27 cellular contexts compared by ENCODE assay signal in genomic region chr10:2746638-2747037, GRCh38.
"Had no signal": no experiment of that assay in that cellular context is flagged by ENCODE, and none has a peak within 500 bp of the region (broad histone marks: within the 10 kb centered on the region; RNA-seq: fewer than 3 reads in every experiment).

No MANE protein-coding gene starts in this region.

- H3K4me3 ChIP-seq: stomach, suprapubic skin, testis, thoracic aorta, thyroid gland, tibial artery, tibial nerve, transverse colon, upper lobe of left lung, upper lobe of right lung, uterus, vagina had no signal

- FAIRE-seq: urothelium cell line had no signal

- H3K9me3 ChIP-seq: stomach, suprapubic skin, testis, thoracic aorta, thyroid gland, tibial artery, tibial nerve, transverse colon, upper lobe of left lung, upper lobe of right lung, uterus, vagina had no signal

- H3K4me1 ChIP-seq: stomach, suprapubic skin, testis, thyroid gland, tibial artery, tibial nerve, transverse colon, upper lobe of left lung, upper lobe of right lung, uterus, vagina had no signal

- H3K36me3 ChIP-seq: stomach, suprapubic skin, thoracic aorta, thyroid gland, tibial artery, tibial nerve, transverse colon, upper lobe of left lung, upper lobe of right lung, uterus, vagina had no signal

- ATAC-seq: stimulated activated effector memory CD8-positive, alpha-beta T cell treated with anti-CD3 and anti-CD28 coated beads, Interleukin-12 subunit alpha, Interleukin-12 subunit beta, amount 100 ng/mL, for 72 hours; stimulated activated memory B cell treated with anti-CD40 and anti-IgM and Interleukin-4, amounts not matched to agents 10 μg/mL and 1 μg/mL and 100 μg/mL, for 72 hours; stimulated activated naive B cell treated with anti-CD40 and anti-IgM and Interleukin-4, amounts not matched to agents 10 μg/mL and 1 μg/mL and 100 μg/mL, for 72 hours; stimulated activated naive CD8-positive, alpha-beta T cell treated with anti-CD3 and anti-CD28 coated beads, Interleukin-15, amount 100 ng/mL, for 72 hours; stimulated activated naive CD8-positive, alpha-beta T cell treated with anti-CD3 and anti-CD28 coated beads, Interleukin-15, Interleukin-2, amounts not matched to agents 100 U/mL and 50 U/mL, for 24 hours; upper lobe of right lung had no signal

- H3K27me3 ChIP-seq: suprapubic skin, testis, thyroid gland, tibial nerve, transverse colon, upper lobe of left lung, upper lobe of right lung, uterus, vagina had no signal

- H3K27ac ChIP-seq: stomach, suprapubic skin, testis, thoracic aorta, thyroid gland, tibial artery, tibial nerve, transverse colon, upper lobe of left lung, upper lobe of right lung, uterus, vagina had no signal

- DNase-seq: stimulated activated CD4-positive, alpha-beta T cell treated with anti-CD3 and anti-CD28 coated beads, Interleukin-2, amount 100 ng/mL, for 48 hours; stimulated activated CD4-positive, alpha-beta T cell treated with anti-CD3 and anti-CD28 coated beads, Interleukin-4, amount 100 ng/mL, for 1 hour; stimulated activated CD4-positive, alpha-beta T cell treated with anti-CD3 and anti-CD28 coated beads, Interleukin-4, amount 100 ng/mL, for 24 hours; stimulated activated CD4-positive, alpha-beta T cell treated with anti-CD3 and anti-CD28 coated beads, Interleukin-4, amount 100 ng/mL, for 4 hours; stimulated activated CD8-positive, alpha-beta memory T cell treated with anti-CD3 and anti-CD28 coated beads, Interleukin-4, amount 100 ng/mL, for 48 hours; stimulated activated naive B cell treated with anti-CD40 and anti-IgM and Interleukin-4, amounts not matched to agents 10 μg/mL and 1 μg/mL and 100 μg/mL, for 72 hours; stimulated activated naive CD4-positive, alpha-beta T cell; stimulated activated naive CD4-positive, alpha-beta T cell treated with Interleukin-2 at 50 U/mL for 16 hours; stimulated activated naive CD8-positive, alpha-beta T cell treated with anti-CD3 and anti-CD28 coated beads, Interleukin-15, amount 100 ng/mL, for 72 hours; stimulated activated naive CD8-positive, alpha-beta T cell treated with anti-CD3 and anti-CD28 coated beads, Interleukin-15, Interleukin-2, amounts not matched to agents 100 U/mL and 50 U/mL, for 24 hours; stomach; substantia nigra; testis; thyroid gland; tibial artery; transverse colon; trophoblast cell; upper lobe of left lung; upper lobe of right lung; uterus had no signal
